In genomic region chr11:63897459-63898156, GRCh38 we compare ENCODE assay signal across 13 cellular contexts. TPM values are rescaled to one million over a fixed set of nuclear protein-coding genes. Genes with fewer than 3 reads are reported as not detected.
"Had no signal": no experiment of that assay in that cellular context is flagged by ENCODE, and none has a peak within 500 bp of the region (broad histone marks: within the 10 kb centered on the region; RNA-seq: fewer than 3 reads in every experiment).

No MANE protein-coding gene starts in this region.

- H3K27ac ChIP-seq: esophagus muscularis mucosa, psoas muscle had no signal

- DNase-seq: activated B cell treated with CpG ODN at 0.5 μM for 24 hours; activated CD4-positive, alpha-beta T cell treated with anti-CD3 and anti-CD28 coated beads, Interleukin-2, amount 50 U/mL, for 1 hour; activated gamma-delta T cell treated with Interleukin-2 at 50 U/mL for 16 hours; activated T-cell treated with anti-CD3 and anti-CD28 coated beads, Interleukin-2, amount 50 U/mL, for 4 hours; mammary epithelial cell; natural killer cell; psoas muscle; SK-N-SH; stimulated activated CD4-positive, alpha-beta T cell treated with anti-CD3 and anti-CD28 coated beads, Interleukin-4, amount 100 ng/mL, for 1 hour; stimulated activated CD8-positive, alpha-beta memory T cell treated with anti-CD3 and anti-CD28 coated beads, Interleukin-4, amount 100 ng/mL, for 48 hours; stimulated activated naive CD8-positive, alpha-beta T cell treated with anti-CD3 and anti-CD28 coated beads, Interleukin-15, amount 100 ng/mL, for 72 hours had no signal

- H3K4me3 Mint-ChIP-seq: activated B cell treated with CpG ODN at 0.5 μM for 24 hours; activated T-cell treated with anti-CD3 and anti-CD28 coated beads, Interleukin-2, amount 50 U/mL, for 4 hours; natural killer cell; stimulated activated naive CD8-positive, alpha-beta T cell treated with anti-CD3 and anti-CD28 coated beads, Interleukin-15, amount 100 ng/mL, for 72 hours; T-helper 1 cell treated with Interleukin-12 subunit alpha and Interleukin-12 subunit beta and Interleukin-4 antibody, amounts not matched to agents 30 μg/mL and 1 μg/mL, for 36 hours had no signal

- H3K9me3 ChIP-seq: esophagus muscularis mucosa, psoas muscle, SK-N-SH had no signal

- H3K9me3 Mint-ChIP-seq: activated B cell treated with CpG ODN at 0.5 μM for 24 hours; activated T-cell treated with anti-CD3 and anti-CD28 coated beads, Interleukin-2, amount 50 U/mL, for 4 hours; natural killer cell; stimulated activated naive CD8-positive, alpha-beta T cell treated with anti-CD3 and anti-CD28 coated beads, Interleukin-15, amount 100 ng/mL, for 72 hours; T-helper 1 cell treated with Interleukin-12 subunit alpha and Interleukin-12 subunit beta and Interleukin-4 antibody, amounts not matched to agents 30 μg/mL and 1 μg/mL, for 36 hours had no signal

- H3K27me3 Mint-ChIP-seq: activated B cell treated with CpG ODN at 0.5 μM for 24 hours; stimulated activated naive CD8-positive, alpha-beta T cell treated with anti-CD3 and anti-CD28 coated beads, Interleukin-15, amount 100 ng/mL, for 72 hours had no signal

- H3K4me1 ChIP-seq: psoas muscle had no signal

- ATAC-seq: activated T-cell treated with anti-CD3 and anti-CD28 coated beads, Interleukin-2, amount 50 U/mL, for 4 hours; natural killer cell; psoas muscle; stimulated activated naive CD8-positive, alpha-beta T cell treated with anti-CD3 and anti-CD28 coated beads, Interleukin-15, amount 100 ng/mL, for 72 hours had no signal

- H3K27ac Mint-ChIP-seq: activated B cell treated with CpG ODN at 0.5 μM for 24 hours; T-helper 1 cell treated with Interleukin-12 subunit alpha and Interleukin-12 subunit beta and Interleukin-4 antibody, amounts not matched to agents 30 μg/mL and 1 μg/mL, for 36 hours had no signal

- H3K9me2 ChIP-seq: SK-N-SH had no signal

- H3K4me3 ChIP-seq: esophagus muscularis mucosa, psoas muscle had no signal

- H3K27me3 ChIP-seq: esophagus muscularis mucosa had no signal

- H3K4me2 ChIP-seq: SK-N-SH had no signal

RNA-seq across cellular contexts. Expression of gene RCOR2, which starts 19.4 kb away (rescaled TPM):
- total RNA-seq: activated B cell treated with CpG ODN at 0.5 μM for 24 hours, natural killer cell had no signal
